Comparison of ENCODE assay signal across 13 cellular contexts in the genomic region with DNA sequence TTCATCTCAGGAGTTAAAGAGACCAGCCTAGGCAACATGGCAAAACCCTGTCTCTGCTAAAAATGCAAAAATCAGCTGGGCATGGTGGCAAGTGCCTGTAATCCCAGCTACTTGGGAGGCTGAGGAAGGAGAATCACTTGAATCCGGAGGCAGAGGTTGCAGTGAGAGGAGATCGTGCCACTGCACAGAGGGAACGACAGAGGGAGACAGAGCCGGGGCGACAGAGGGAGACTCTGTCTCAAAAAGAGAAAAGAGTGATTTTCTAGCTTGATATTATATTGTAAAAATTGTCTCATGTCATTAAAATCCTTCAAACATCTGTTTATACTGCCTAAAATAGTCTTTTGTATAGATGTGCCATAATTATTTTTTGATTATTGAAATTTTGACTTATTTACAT.
DNase-seq lines count a peak whose midpoint lies in the region; ATAC-seq and TF ChIP-seq lines count a peak whose summit lies in the region.
"Had no signal": no experiment of that assay in that cellular context is flagged by ENCODE, and none has a peak within 500 bp of the region (broad histone marks: within the 10 kb centered on the region; RNA-seq: fewer than 3 reads in every experiment).

No MANE protein-coding gene starts in this region.

- intact Hi-C loops in aorta (cut with DNase I): no loop called here

- DNase-seq in GM12865 (ENCODE audit: low read depth) (no peak), M059J (ENCODE audit: low read depth) (peak; percentile 9), astrocyte of the spinal cord (ENCODE audit: low read depth, low spot score) (no peak), neural progenitor cell (ENCODE audit: low spot score) (peak; percentile 2), aorta (no peak)
- DNase-seq in stimulated activated naive CD8-positive, alpha-beta T cell treated with anti-CD3 and anti-CD28 coated beads, Interleukin-15, amount 100 ng/mL, for 72 hours: no peak
- DNase-seq in effector memory CD8-positive, alpha-beta T cell: no peak
- DNase-seq: Kasumi-1, NCI-H2081 treated with DMSO at 0.1 percent for 48 hours, spleen, T1000, tibial artery had no signal

- H3K27me3 ChIP-seq in neural progenitor cell (no peaks in the 10 kb centered on the region), aorta (ENCODE audit: control insufficient read depth in 1 of 2, insufficient read depth in 2 of 2, low read length in 1 of 2) (no peaks in the 10 kb centered on the region)
- H3K27me3 ChIP-seq: spleen, tibial artery had no signal

- no peaks in the 10 kb centered on the region for H3F3A ChIP-seq in neural progenitor cell (ENCODE audit: low read depth)

- H3K4me3 ChIP-seq in GM12865 (ENCODE audit: low read depth, low read length): no peak overlapping the region
- H3K4me3 ChIP-seq in astrocyte of the spinal cord (ENCODE audit: low read depth, low read length): no peak overlapping the region
- no peak overlapping the region for H3K4me3 ChIP-seq in neural progenitor cell
- no peak overlapping the region for H3K4me3 ChIP-seq in aorta (ENCODE audit: low read length in 2 of 2)
- H3K4me3 ChIP-seq: spleen, tibial artery had no signal

- H3K9me3 Mint-ChIP-seq in neural progenitor cell: no peaks in the 10 kb centered on the region
- H3K9me3 Mint-ChIP-seq in stimulated activated naive CD8-positive, alpha-beta T cell treated with anti-CD3 and anti-CD28 coated beads, Interleukin-15, amount 100 ng/mL, for 72 hours: peaks cover 0 to 1% of the 10 kb centered on the region in 2 donors
- no peaks in the 10 kb centered on the region for H3K9me3 Mint-ChIP-seq in effector memory CD8-positive, alpha-beta T cell

- H3K4me1 Mint-ChIP-seq in neural progenitor cell: no peaks in the 10 kb centered on the region
- H3K4me1 Mint-ChIP-seq in stimulated activated naive CD8-positive, alpha-beta T cell treated with anti-CD3 and anti-CD28 coated beads, Interleukin-15, amount 100 ng/mL, for 72 hours: no peaks in the 10 kb centered on the region
- no peaks in the 10 kb centered on the region for H3K4me1 Mint-ChIP-seq in effector memory CD8-positive, alpha-beta T cell (ENCODE audit: low read depth in 2 of 2)
- H3K4me1 Mint-ChIP-seq: activated naive CD4-positive, alpha-beta T cell treated with anti-CD3 and anti-CD28 coated beads, Interleukin-2, amount 50 U/mL, for 24 hours had no signal

- H3K4me3 Mint-ChIP-seq in neural progenitor cell: no peak overlapping the region
- H3K4me3 Mint-ChIP-seq in stimulated activated naive CD8-positive, alpha-beta T cell treated with anti-CD3 and anti-CD28 coated beads, Interleukin-15, amount 100 ng/mL, for 72 hours: no peak overlapping the region
- no peak overlapping the region for H3K4me3 Mint-ChIP-seq in effector memory CD8-positive, alpha-beta T cell
- H3K4me3 Mint-ChIP-seq: activated naive CD4-positive, alpha-beta T cell treated with anti-CD3 and anti-CD28 coated beads, Interleukin-2, amount 50 U/mL, for 24 hours had no signal

- H4K20me1 ChIP-seq in neural progenitor cell (ENCODE audit: low read depth): no peaks in the 10 kb centered on the region

- H3K36me3 Mint-ChIP-seq in neural progenitor cell: no peaks in the 10 kb centered on the region
- no peaks in the 10 kb centered on the region for H3K36me3 Mint-ChIP-seq in effector memory CD8-positive, alpha-beta T cell (ENCODE audit: insufficient read depth)
- H3K36me3 Mint-ChIP-seq: activated naive CD4-positive, alpha-beta T cell treated with anti-CD3 and anti-CD28 coated beads, Interleukin-2, amount 50 U/mL, for 24 hours had no signal

- H3K27me3 Mint-ChIP-seq in neural progenitor cell (ENCODE audit: insufficient read depth, low read depth): no peaks in the 10 kb centered on the region
- no peaks in the 10 kb centered on the region for H3K27me3 Mint-ChIP-seq in stimulated activated naive CD8-positive, alpha-beta T cell treated with anti-CD3 and anti-CD28 coated beads, Interleukin-15, amount 100 ng/mL, for 72 hours
- peaks cover 0 to under 1% of the 10 kb centered on the region in 2 donors for H3K27me3 Mint-ChIP-seq in effector memory CD8-positive, alpha-beta T cell
- H3K27me3 Mint-ChIP-seq: activated naive CD4-positive, alpha-beta T cell treated with anti-CD3 and anti-CD28 coated beads, Interleukin-2, amount 50 U/mL, for 24 hours had no signal

- in situ Hi-C loops in astrocyte of the spinal cord (cut with HindIII; ENCODE audit: low sequenced_read_pairs): no loop called here

- H3K4me2 ChIP-seq in neural progenitor cell: no peak overlapping the region

- no peak overlapping the region for H2AFZ ChIP-seq in neural progenitor cell (replicated peaks)

- no peaks in the 10 kb centered on the region for H3K9me3 ChIP-seq in neural progenitor cell (ENCODE audit: low read depth)
- no peaks in the 10 kb centered on the region for H3K9me3 ChIP-seq in aorta (ENCODE audit: control insufficient read depth, low read length)
- H3K9me3 ChIP-seq: tibial artery had no signal

- H3K36me3 ChIP-seq in neural progenitor cell (no peaks in the 10 kb centered on the region), aorta (ENCODE audit: control insufficient read depth in 1 of 2, insufficient read depth in 2 of 2, low read length in 1 of 2) (no peaks in the 10 kb centered on the region)
- H3K36me3 ChIP-seq: spleen, tibial artery had no signal

- no peak overlapping the region for H3K27ac ChIP-seq in neural progenitor cell
- no peak overlapping the region for H3K27ac ChIP-seq in aorta (ENCODE audit: low read depth in 1 of 2, low read length in 2 of 2)
- H3K27ac ChIP-seq: spleen, tibial artery had no signal

- peak; percentile 21 for TF ChIP-seq CTCF in GM12865 (IDR thresholded peaks at IDR 0.05; ENCODE audit: insufficient read depth, low read depth, low read length, missing control alignments)
- peak; percentile 7 for TF ChIP-seq CTCF in astrocyte of the spinal cord (IDR thresholded peaks at IDR 0.05; ENCODE audit: low read depth, low read length)
- TF ChIP-seq CTCF in neural progenitor cell (IDR thresholded peaks at IDR 0.05): peak; percentile 18

- WGBS in aorta, 2 donors: 72 to 76% methylated on average over 5 of the region's 5 CpGs

- no peak for ATAC-seq in stimulated activated naive CD8-positive, alpha-beta T cell treated with anti-CD3 and anti-CD28 coated beads, Interleukin-15, amount 100 ng/mL, for 72 hours
- no peak for ATAC-seq in aorta (ENCODE audit: low FRiP score)
- ATAC-seq in effector memory CD8-positive, alpha-beta T cell (replicated peaks): no peak

- no peak overlapping the region for H3K27ac Mint-ChIP-seq in neural progenitor cell
- H3K27ac Mint-ChIP-seq in stimulated activated naive CD8-positive, alpha-beta T cell treated with anti-CD3 and anti-CD28 coated beads, Interleukin-15, amount 100 ng/mL, for 72 hours: no peak overlapping the region
- H3K27ac Mint-ChIP-seq in effector memory CD8-positive, alpha-beta T cell: no peak overlapping the region
- H3K27ac Mint-ChIP-seq: activated naive CD4-positive, alpha-beta T cell treated with anti-CD3 and anti-CD28 coated beads, Interleukin-2, amount 50 U/mL, for 24 hours had no signal

- no peaks in the 10 kb centered on the region for H3K79me2 ChIP-seq in neural progenitor cell (ENCODE audit: low read depth)

- H3K4me1 ChIP-seq in neural progenitor cell (no peaks in the 10 kb centered on the region), aorta (ENCODE audit: control insufficient read depth in 1 of 2, insufficient read depth in 2 of 2, low read length in 2 of 2) (no peaks in the 10 kb centered on the region)
- H3K4me1 ChIP-seq: spleen, tibial artery had no signal

- H3K9ac ChIP-seq in neural progenitor cell: no peak overlapping the region

Comparison
In these comparisons a context has a peak if more than half of its experiments do, and no peak if none do; other contexts are left out.
1. DNase-seq: peak in M059J (single experiment) and neural progenitor cell (single experiment); none in GM12865 (single experiment), astrocyte of the spinal cord (single experiment), stimulated activated naive CD8-positive, alpha-beta T cell treated with anti-CD3 and anti-CD28 coated beads, Interleukin-15, amount 100 ng/mL, for 72 hours (0 of 2), aorta (0 of 2) and effector memory CD8-positive, alpha-beta T cell (0 of 3).
2. Peak in every context shown above with its lines, with median percentiles within 50 percentile points of each other: CTCF ChIP-seq.